Comparison of ENCODE assay signal across 25 cellular contexts in genomic region chr12:60399064-60399463, GRCh38.
A peak's percentile ranks its signal among the peaks of the same experiment; 100 is the strongest.
DNase-seq lines count a peak whose midpoint lies in the region; ATAC-seq, FAIRE-seq and TF ChIP-seq lines count a peak whose summit lies in the region.
"Had no signal": no experiment of that assay in that cellular context is flagged by ENCODE, and none has a peak within 500 bp of the region (broad histone marks: within the 10 kb centered on the region; RNA-seq: fewer than 3 reads in every experiment).

No MANE protein-coding gene starts in this region.

- no peak for TF ChIP-seq RAD21 in HepG2 (CRISPR knock-in tag; IDR thresholded peaks at IDR 0.05)
- no peak for TF ChIP-seq RAD21 in K562 (CRISPR knock-in tag; conservative IDR thresholded peaks at IDR 0.05 in 1 of 2, IDR thresholded peaks at IDR 0.05 in 1 of 2)

- TF ChIP-seq EP300 in HepG2 (IDR thresholded peaks at IDR 0.05; ENCODE audit: low read depth in 2 of 2, low read length in 2 of 2) = no peak
- TF ChIP-seq EP300 in HepG2 (CRISPR knock-in tag; IDR thresholded peaks at IDR 0.05; ENCODE audit: borderline replicate concordance) = no peak
- no peak for TF ChIP-seq EP300 in K562 (IDR thresholded peaks at IDR 0.05; ENCODE audit: low read length)

- H3K79me2 ChIP-seq in HepG2 (ENCODE audit: insufficient read depth, low read length) (no peaks in the 10 kb centered on the region), K562 (ENCODE audit: control insufficient read depth, insufficient read depth, low read length) (no peaks in the 10 kb centered on the region)

- no peak overlapping the region for H3K4me3 ChIP-seq in HepG2 (replicated peaks in 1 of 3; ENCODE audit: insufficient read depth in 1 of 3, low read depth in 2 of 3, low read length in 3 of 3)
- H3K4me3 ChIP-seq in right lobe of liver = no peak overlapping the region
- H3K4me3 ChIP-seq in K562 = no peak overlapping the region
- no peak overlapping the region for H3K4me3 ChIP-seq in kidney (ENCODE audit: low read length in 2 of 2)
- H3K4me3 ChIP-seq: BLaER1, GM12878 had no signal

- FAIRE-seq in HepG2 (lab: Jason Lieb, UNC) (no peak), K562 (lab: Jason Lieb, UNC) (no peak), kidney (lab: Jason Lieb, UNC) (peak; percentile 13)
- FAIRE-seq: GM12878, GM12892, GM18507 had no signal

- H3K9me3 ChIP-seq in HepG2 (ENCODE audit: low read length) = peaks cover 18% of the 10 kb centered on the region
- no peaks in the 10 kb centered on the region for H3K9me3 ChIP-seq in right lobe of liver
- no peaks in the 10 kb centered on the region; the same call in 1 of the 2 replicates for H3K9me3 ChIP-seq in K562 (replicated peaks; ENCODE audit: control insufficient read depth, insufficient read depth, low read depth, low read length)
- H3K9me3 ChIP-seq in kidney (ENCODE audit: control insufficient read depth in 1 of 2, low read length in 2 of 2) = no peaks in the 10 kb centered on the region
- H3K9me3 ChIP-seq: BE2C, BLaER1 had no signal

- H3K4me3 Mint-ChIP-seq in endothelial cell (ENCODE audit: unreplicated experiment) = no peak overlapping the region
- H3K4me3 Mint-ChIP-seq: CD14-positive monocyte; CD4-positive, alpha-beta memory T cell; CD4-positive, CD25-positive, alpha-beta regulatory T cell; CD8-positive, alpha-beta memory T cell had no signal

- intact Hi-C loops in HepG2 (cut with micrococcal nuclease; ENCODE audit: unreplicated experiment) = no loop called here
- intact Hi-C loops in right lobe of liver (cut with DNase I) = no loop called here
- intact Hi-C loops in K562 (cut with micrococcal nuclease) = no loop called here
- intact Hi-C loops in kidney (cut with DNase I) = no loop called here

- H4K20me1 ChIP-seq in HepG2 (ENCODE audit: insufficient read depth, low read length) (no peaks in the 10 kb centered on the region), K562 (replicated peaks; ENCODE audit: control insufficient read depth, insufficient read depth, low read length) (no peaks in the 10 kb centered on the region)
- H4K20me1 ChIP-seq: BLaER1 had no signal

- H3K27ac ChIP-seq in HepG2 (ENCODE audit: extremely low read length, insufficient read depth, low read length) (no peak overlapping the region), right lobe of liver (no peak overlapping the region), K562 (ENCODE audit: extremely low read depth, low read depth, low read length) (no peak overlapping the region), kidney (ENCODE audit: low read depth in 2 of 2, low read length in 2 of 2) (no peak overlapping the region)
- H3K27ac ChIP-seq: 22Rv1, BLaER1 had no signal

- H3K36me3 ChIP-seq in HepG2 (replicated peaks in 1 of 2; ENCODE audit: control insufficient read depth in 1 of 2, insufficient read depth in 2 of 2, low read length in 2 of 2) (no peaks in the 10 kb centered on the region), right lobe of liver (no peaks in the 10 kb centered on the region), K562 (ENCODE audit: control insufficient read depth, insufficient read depth, low read length) (no peaks in the 10 kb centered on the region), kidney (ENCODE audit: control insufficient read depth in 1 of 2, insufficient read depth in 2 of 2, low read length in 2 of 2) (no peaks in the 10 kb centered on the region)
- H3K36me3 ChIP-seq: BE2C, BLaER1 had no signal

- in situ Hi-C loops in HepG2 (cut with HindIII; ENCODE audit: extremely low pct_ligation_motif_present, low pct_unique_long_range_greater_than_20kb) (no loop called here), K562 (cut with MboI) (no loop called here)

- H3K4me2 ChIP-seq in HepG2 (ENCODE audit: low read depth, low read length) (no peak overlapping the region), K562 (ENCODE audit: insufficient read depth, low read length) (no peak overlapping the region)
- H3K4me2 ChIP-seq: BLaER1 had no signal

- H3K4me1 ChIP-seq in HepG2 (ENCODE audit: insufficient read depth, low read length) = no peaks in the 10 kb centered on the region
- no peaks in the 10 kb centered on the region for H3K4me1 ChIP-seq in right lobe of liver
- H3K4me1 ChIP-seq in K562 (replicated peaks in 1 of 2; ENCODE audit: control insufficient read depth in 2 of 2, insufficient read depth in 2 of 2, low read length in 2 of 2) = no peaks in the 10 kb centered on the region
- no peaks in the 10 kb centered on the region for H3K4me1 ChIP-seq in kidney (ENCODE audit: control insufficient read depth in 1 of 2, insufficient read depth in 1 of 2, low read depth in 1 of 2, low read length in 2 of 2)
- H3K4me1 ChIP-seq: BE2C, BLaER1 had no signal

- CTCF ChIA-PET in HepG2 (lab: Yijun Ruan, JAX; ENCODE audit: low intra/inter-chr PET ratio, low total read pairs) = no interaction called here
- CTCF ChIA-PET in K562 (lab: Yijun Ruan, JAX; ENCODE audit: low intra/inter-chr PET ratio) = no interaction called here

- ATAC-seq in HepG2 (no peak), right lobe of liver (no peak), K562 (no peak), GM19328 (IDR thresholded peaks at IDR 0.05; ENCODE audit: unreplicated experiment) (no peak)
- ATAC-seq: GM12878 had no signal

- DNase-seq in HepG2 (ENCODE audit: low spot score) = no peak
- DNase-seq in right lobe of liver = no peak
- no peak for DNase-seq in K562 (ENCODE audit: extremely low read depth in 1 of 4, low spot score in 3 of 4)
- DNase-seq in kidney = no peak
- DNase-seq in endothelial cell (ENCODE audit: low spot score) = no peak
- DNase-seq: ACHN; BE2C; C1 segment of cervical spinal cord; CD4-positive, alpha-beta memory T cell; CD4-positive, CD25-positive, alpha-beta regulatory T cell; CD8-positive, alpha-beta memory T cell; COR-L47; DMS 273 treated with DMSO at 0.1 percent for 48 hours; DMS153; DMS53; DMS79; DND-41; GDM1 had no signal

- H3K27me3 Mint-ChIP-seq in endothelial cell (ENCODE audit: unreplicated experiment) = no peaks in the 10 kb centered on the region
- H3K27me3 Mint-ChIP-seq: CD4-positive, alpha-beta memory T cell; CD4-positive, CD25-positive, alpha-beta regulatory T cell; CD8-positive, alpha-beta memory T cell had no signal

- no peaks in the 10 kb centered on the region for H3K36me3 Mint-ChIP-seq in endothelial cell (ENCODE audit: low read depth, unreplicated experiment)
- H3K36me3 Mint-ChIP-seq: CD14-positive monocyte; CD4-positive, alpha-beta memory T cell; CD4-positive, CD25-positive, alpha-beta regulatory T cell; CD8-positive, alpha-beta memory T cell had no signal

- no peak overlapping the region for H2AFZ ChIP-seq in HepG2 (ENCODE audit: low read length)
- no peak overlapping the region for H2AFZ ChIP-seq in K562 (ENCODE audit: low read depth, low read length)

- BruUV-seq in HepG2 (replicated peaks; lab: Mats Ljungman, UMichigan) (no TSS peak), K562 (replicated peaks; lab: Mats Ljungman, UMichigan) (no TSS peak)

- H3K27me3 ChIP-seq in HepG2 (ENCODE audit: control insufficient read depth in 1 of 2, insufficient read depth in 2 of 2, low read length in 2 of 2) (no peaks in the 10 kb centered on the region; a peak in 1 of 5 replicates), right lobe of liver (no peaks in the 10 kb centered on the region), K562 (ENCODE audit: control insufficient read depth in 2 of 2, insufficient read depth in 2 of 2, low read length in 2 of 2) (no peaks in the 10 kb centered on the region)
- H3K27me3 ChIP-seq: BE2C, BLaER1 had no signal

- H3K4me1 Mint-ChIP-seq in endothelial cell (ENCODE audit: unreplicated experiment) = no peaks in the 10 kb centered on the region
- H3K4me1 Mint-ChIP-seq: CD14-positive monocyte; CD4-positive, alpha-beta memory T cell; CD4-positive, CD25-positive, alpha-beta regulatory T cell; CD8-positive, alpha-beta memory T cell had no signal

- H3K27ac Mint-ChIP-seq in endothelial cell (ENCODE audit: unreplicated experiment) = no peak overlapping the region
- H3K27ac Mint-ChIP-seq: CD14-positive monocyte; CD4-positive, alpha-beta memory T cell; CD4-positive, CD25-positive, alpha-beta regulatory T cell; CD8-positive, alpha-beta memory T cell had no signal

- POLR2A ChIA-PET in HepG2 (lab: Yijun Ruan, JAX) (no interaction called here), K562 (lab: Yijun Ruan, JAX) (no interaction called here)

- TF ChIP-seq CTCF in HepG2 (CRISPR knock-in tag; IDR thresholded peaks at IDR 0.05) (no peak), right lobe of liver (IDR thresholded peaks at IDR 0.05) (no peak), K562 (IDR thresholded peaks at IDR 0.05 in 2 of 3, conservative IDR thresholded peaks at IDR 0.05 in 1 of 3; ENCODE audit: insufficient read depth in 2 of 3, low read depth in 1 of 3, low read length in 3 of 3) (no peak), kidney (IDR thresholded peaks at IDR 0.05; ENCODE audit: borderline replicate concordance, extremely low read depth, insufficient read depth) (no peak), endothelial cell (IDR thresholded peaks at IDR 0.05; ENCODE audit: unreplicated experiment) (no peak)

- H3K9ac ChIP-seq in HepG2 (ENCODE audit: insufficient read depth, low read depth, low read length) (no peak overlapping the region), K562 (ENCODE audit: insufficient read depth in 1 of 2, low read depth in 2 of 2, low read length in 2 of 2) (no peak overlapping the region), kidney (ENCODE audit: low read length in 2 of 2) (no peak overlapping the region)
- H3K9ac ChIP-seq: BLaER1 had no signal

- 31% methylated on average over 5 of the region's 5 CpGs for WGBS in HepG2 (ENCODE audit: low lambda C conversion rate)
- 83% methylated on average over 5 of the region's 5 CpGs for WGBS in right lobe of liver (ENCODE audit: insufficient coverage, low coverage, low lambda C conversion rate, missing lambda C conversion rate)
- 2% methylated on average over 5 of the region's 5 CpGs for WGBS in K562 (ENCODE audit: insufficient coverage, low coverage, missing lambda C conversion rate)

- no peak for TF ChIP-seq POLR2A in HepG2 (IDR thresholded peaks at IDR 0.05; ENCODE audit: insufficient read depth in 1 of 2, low read depth in 2 of 2, low read length in 2 of 2)
- no peak for TF ChIP-seq POLR2A in right lobe of liver (IDR thresholded peaks at IDR 0.05)
- TF ChIP-seq POLR2A in K562 (conservative IDR thresholded peaks at IDR 0.05) = no peak

- no peaks in the 10 kb centered on the region for H3K9me1 ChIP-seq in K562 (ENCODE audit: control insufficient read depth, insufficient read depth, low read length)

- H3K9me3 Mint-ChIP-seq in endothelial cell (ENCODE audit: unreplicated experiment) = no peaks in the 10 kb centered on the region

TF ChIP-seq in K562, 482 proteins besides CTCF, POLR2A, EP300 and RAD21:
- TF ChIP-seq ZNF316 (IDR thresholded peaks at IDR 0.05) = peak; percentile 64
- TF ChIP-seq NR2C1 (IDR thresholded peaks at IDR 0.05) = no peak
- TF ChIP-seq NR2C1 (tag; IDR thresholded peaks at IDR 0.05) = no peak
- peak; percentile 27; the same call in 1 of the 2 replicates for TF ChIP-seq C11orf30 (IDR thresholded peaks at IDR 0.05; ENCODE audit: low read depth)
TF ChIP-seq in K562: peak in this region for 2.

Comparison
In these comparisons a context has a peak if more than half of its experiments do, and no peak if none do; other contexts are left out.
1. Of the 241 proteins assayed by ChIP-seq in both HepG2 and K562: peak only in HepG2: MAFF and MAFK; only in K562: none; in both: none; in neither: 239.